ENCODE assay signal across 10 cellular contexts in the genomic region with DNA sequence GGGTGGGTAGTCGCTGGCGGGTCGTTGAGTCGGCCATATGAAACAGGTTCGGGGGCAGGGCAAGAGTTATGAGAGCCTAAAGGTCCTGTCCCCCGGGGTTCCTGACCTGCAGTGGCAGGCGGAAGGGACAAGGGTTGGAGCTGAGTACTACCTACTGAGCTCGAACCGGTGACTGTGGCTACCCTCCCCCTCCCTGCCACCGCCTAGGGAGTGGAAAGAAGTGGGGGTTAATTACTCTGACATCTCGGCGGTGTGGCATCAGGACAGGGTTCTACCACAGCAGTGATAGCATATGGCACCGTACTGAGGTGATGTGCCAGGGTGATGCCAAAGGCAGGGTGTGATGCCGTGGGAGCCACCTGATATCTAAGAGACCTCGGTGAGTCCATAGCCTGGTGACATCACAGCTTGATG. TPM values are rescaled to one million over a fixed set of nuclear protein-coding genes. Genes with fewer than 3 reads are reported as not detected.
DNase-seq lines count a peak whose midpoint lies in the region; ATAC-seq, FAIRE-seq and TF ChIP-seq lines count a peak whose summit lies in the region.
"Had no signal": no experiment of that assay in that cellular context is flagged by ENCODE, and none has a peak within 500 bp of the region (broad histone marks: within the 10 kb centered on the region; RNA-seq: fewer than 3 reads in every experiment).

No MANE protein-coding gene starts in this region.

- H3K27ac ChIP-seq in ACC112 (ENCODE audit: low read depth, low read length), result no peak overlapping the region
- H3K27ac ChIP-seq in esophagus squamous epithelium, result peak overlapping the region; percentile 73 to 92 (median 84)
- peak overlapping the region; percentile 46 to 84 (median 55) for H3K27ac ChIP-seq in pancreas

- peaks cover 6% of the 10 kb centered on the region; the same call in 1 of the 2 replicates for H3K36me3 ChIP-seq in ACC112 (ENCODE audit: insufficient read depth, low read length)
- H3K36me3 ChIP-seq in NT2/D1 (ENCODE audit: insufficient read depth, insufficient read length, low read length), result peaks cover 20% of the 10 kb centered on the region
- H3K36me3 ChIP-seq in esophagus squamous epithelium, result peaks cover 0 to 17% (median 0%) of the 10 kb centered on the region in 3 donors
- no peaks in the 10 kb centered on the region for H3K36me3 ChIP-seq in pancreas

- H3K4me3 ChIP-seq in ACC112 (ENCODE audit: low read depth, low read length) (peak overlapping the region; percentile 98), NT2/D1 (ENCODE audit: insufficient read length, low read depth) (peak overlapping the region; percentile 71), esophagus squamous epithelium (peak overlapping the region; percentile 50 to 70 (median 60)), pancreas (peak overlapping the region; percentile 32 to 56 (median 46))

- H3K4me1 ChIP-seq in ACC112 (ENCODE audit: control insufficient read depth, insufficient read depth, low read length, unreplicated experiment) (peaks cover 3% of the 10 kb centered on the region), NT2/D1 (ENCODE audit: insufficient read depth, insufficient read length) (no peaks in the 10 kb centered on the region), esophagus squamous epithelium (peaks cover 0 to 26% (median 7%) of the 10 kb centered on the region in 3 donors), pancreas (peaks cover 0 to 4% (median 0%) of the 10 kb centered on the region in 3 donors)

- WGBS in esophagus squamous epithelium, 2 donors, result 1 to 28% methylated on average over 8 to 11 of the region's 15 CpGs
- 1 to 29% methylated on average over 15 of the region's 15 CpGs for WGBS in pancreas, 2 donors

- H2AFZ ChIP-seq in ACC112 (ENCODE audit: low read length, unreplicated experiment), result peak overlapping the region; percentile 85

- H3K9me3 ChIP-seq in NT2/D1 (ENCODE audit: insufficient read depth, low read length), result no peaks in the 10 kb centered on the region
- no peaks in the 10 kb centered on the region for H3K9me3 ChIP-seq in esophagus squamous epithelium
- H3K9me3 ChIP-seq in pancreas, result no peaks in the 10 kb centered on the region

- peaks cover 16% of the 10 kb centered on the region for H3K36me3 Mint-ChIP-seq in nephron progenitor cell (ENCODE audit: low read depth)

- H3K4me1 Mint-ChIP-seq in nephron progenitor cell, result peaks cover 17% of the 10 kb centered on the region

- ATAC-seq in GM18502 (IDR thresholded peaks at IDR 0.05; ENCODE audit: poor library complexity, unreplicated experiment) (peak; percentile 47), HG02870 (IDR thresholded peaks at IDR 0.05; ENCODE audit: unreplicated experiment) (peak; percentile 40), pancreas (peak; percentile 44 to 58 (median 53))

- H3K9me3 Mint-ChIP-seq in nephron progenitor cell, result no peaks in the 10 kb centered on the region
- H3K9me3 Mint-ChIP-seq: nephron had no signal

- no peak for FAIRE-seq in pancreas (lab: Jason Lieb, UNC)

- peaks cover 26% of the 10 kb centered on the region for H3K79me2 ChIP-seq in ACC112 (ENCODE audit: control insufficient read depth, insufficient read depth, low read length, unreplicated experiment)

- no peak overlapping the region for H3K27ac Mint-ChIP-seq in nephron progenitor cell
- H3K27ac Mint-ChIP-seq: nephron had no signal

- peaks cover 16% of the 10 kb centered on the region for H3K27me3 Mint-ChIP-seq in nephron progenitor cell (ENCODE audit: low read depth, poor library complexity)

- TF ChIP-seq CTCF in esophagus squamous epithelium (IDR thresholded peaks at IDR 0.05) (no peak), pancreas (IDR thresholded peaks at IDR 0.05) (no peak), nephron progenitor cell (IDR thresholded peaks at IDR 0.05) (no peak)

- H3K27me3 ChIP-seq in ACC112 (ENCODE audit: insufficient read depth, low read length) (no peaks in the 10 kb centered on the region), NT2/D1 (ENCODE audit: insufficient read depth, insufficient read length) (no peaks in the 10 kb centered on the region), esophagus squamous epithelium (no peaks in the 10 kb centered on the region), pancreas (no peaks in the 10 kb centered on the region)

- DNase-seq in NT2/D1 (ENCODE audit: low read depth, low spot score), result no peak
- DNase-seq in esophagus squamous epithelium (lab: John Stamatoyannopoulos, UW), result no peak
- DNase-seq in pancreas, result peak in 1 of 6 donors; percentile 16
- no peak for DNase-seq in nephron progenitor cell
- DNase-seq in effector CD4-positive, alpha-beta T cell, result no peak

- peak overlapping the region; percentile 70 for H3K9ac ChIP-seq in NT2/D1 (ENCODE audit: insufficient read length, low read depth)

- H3K4me3 Mint-ChIP-seq in nephron progenitor cell, result no peak overlapping the region
- H3K4me3 Mint-ChIP-seq: nephron had no signal

- no peak for TF ChIP-seq POLR2A in esophagus squamous epithelium (IDR thresholded peaks at IDR 0.05)

- intact Hi-C loops in esophagus squamous epithelium (cut with DNase I), result no loop called here
- intact Hi-C loops in pancreas (cut with DNase I), result no loop called here

RNA-seq across cellular contexts. Expression of a gene that starts 0.3 kb away (rescaled TPM):
- total RNA-seq in esophagus squamous epithelium (10 to 100 TPM in 2 of 4 donors, 1 to 10 TPM in 2; 5.9 to 18.0 (median 11.8) TPM), pancreas (10 to 100 TPM in 2 of 6 donors, 1 to 10 TPM in 4; 8.9 to 12.7 (median 9.8) TPM)
- 10 to 100 TPM; 10.2 to 14.6 TPM for polyA plus RNA-seq in pancreas

RNA-seq across cellular contexts. Expression of a gene that starts 0.5 kb away (rescaled TPM):
- total RNA-seq in esophagus squamous epithelium (10 to 100 TPM; 37.1 to 50.4 (median 41.9) TPM), pancreas (10 to 100 TPM in 4 of 6 donors, 1 to 10 TPM in 2; 7.8 to 20.3 (median 12.9) TPM)
- polyA plus RNA-seq in pancreas, result 10 to 100 TPM; 11.6 to 22.0 TPM

RNA-seq across cellular contexts. Expression of a gene that starts 47.0 kb away (rescaled TPM):
- under 1 TPM in 2 of 4 donors, not detected in 2; 0.19 to 0.35 TPM for total RNA-seq in esophagus squamous epithelium
- total RNA-seq in pancreas, result 1 to 10 TPM in 1 of 6 donors, under 1 TPM in 2, not detected in 3; 0.16 to 1.8 (median 0.23) TPM
- under 1 TPM in 1 of 2 donors, not detected in 1; 0.05 TPM for polyA plus RNA-seq in pancreas
- total RNA-seq: LHCN-M2 had no signal

Comparison
In these comparisons a context has a peak if more than half of its experiments do, and no peak if none do; other contexts are left out.
1. H3K4me3 ChIP-seq: peak in every context shown above with its lines; median percentile 98 in ACC112; 71 in NT2/D1; 60 in esophagus squamous epithelium; 46 in pancreas.